Comparison of ENCODE assay signal across 22 cellular contexts in genomic region chr11:130089669-130090063, GRCh38. TPM values are rescaled to one million over a fixed set of nuclear protein-coding genes. Genes with fewer than 3 reads are reported as not detected.
DNase-seq lines count a peak whose midpoint lies in the region; ATAC-seq and TF ChIP-seq lines count a peak whose summit lies in the region.
"Had no signal": no experiment of that assay in that cellular context is flagged by ENCODE, and none has a peak within 500 bp of the region (broad histone marks: within the 10 kb centered on the region; RNA-seq: fewer than 3 reads in every experiment).

No MANE protein-coding gene starts in this region.

- POLR2A ChIA-PET in RWPE1 (lab: Yijun Ruan, JAX; ENCODE audit: low non-redundant PET) (no interaction called here), PC-3 (lab: Charles Lee; ENCODE audit: unreplicated experiment) (interaction anchor here (0.6 kb wide), 1 partner anchor 25 kb away, joined by 5 read pairs; no protein-coding TSS in a partner anchor)

- H2BK12ac ChIP-seq in neuronal stem cell (ENCODE audit: low read length) = no peak overlapping the region

- no peaks in the 10 kb centered on the region for H3K9me2 ChIP-seq in PC-3 (replicated peaks; ENCODE audit: low read length)

- no peak for ATAC-seq in PC-3
- ATAC-seq in activated T-cell treated with anti-CD3 and anti-CD28 coated beads, Interleukin-2, amount 50 U/mL, for 4 hours = no peak
- ATAC-seq: activated CD4-positive, CD25-positive, alpha-beta regulatory T cell treated with anti-CD3 and anti-CD28 coated beads, Interleukin-2, amount 50 U/mL, for 24 hours; activated CD8-positive, alpha-beta T cell treated with anti-CD3 and anti-CD28 coated beads for 36 hours; T-cell had no signal

- H3K4me2 ChIP-seq in neuronal stem cell (ENCODE audit: insufficient read depth, low read length, poor library complexity, severe bottlenecking) (no peak overlapping the region), PC-3 (ENCODE audit: low read length) (no peak overlapping the region)

- no peak overlapping the region for H3K9ac ChIP-seq in neuronal stem cell (ENCODE audit: low read depth, low read length, poor library complexity)
- no peak overlapping the region for H3K9ac ChIP-seq in PC-3 (ENCODE audit: low read length)

- H3K9me3 ChIP-seq in neuronal stem cell (replicated peaks in 1 of 2; ENCODE audit: control insufficient read depth in 2 of 2, insufficient read depth in 1 of 2, low read depth in 1 of 2, low read length in 2 of 2) (peaks cover 5 to 23% of the 10 kb centered on the region in 2 donors), PC-3 (ENCODE audit: low read length) (no peaks in the 10 kb centered on the region)
- H3K9me3 ChIP-seq: upper lobe of left lung had no signal

- H3K27ac ChIP-seq in RWPE1 (peak overlapping the region; percentile 44), epithelial cell of prostate (peak overlapping the region; percentile 38), neuronal stem cell (replicated peaks; ENCODE audit: low read length) (peak overlapping the region; percentile 83), PC-3 (ENCODE audit: low read length) (no peak overlapping the region)
- H3K27ac ChIP-seq: 22Rv1, skin epidermis, upper lobe of left lung had no signal

- peaks cover 70% of the 10 kb centered on the region for H3K79me2 ChIP-seq in PC-3 (ENCODE audit: low read length)

- peak overlapping the region; percentile 44 for H3K18ac ChIP-seq in neuronal stem cell (ENCODE audit: low read length)

- H2AK5ac ChIP-seq in neuronal stem cell (ENCODE audit: low read depth, low read length) = peak overlapping the region; percentile 41

- H3K27me3 Mint-ChIP-seq in activated T-cell treated with anti-CD3 and anti-CD28 coated beads, Interleukin-2, amount 50 U/mL, for 4 hours (ENCODE audit: low read depth) = no peaks in the 10 kb centered on the region
- H3K27me3 Mint-ChIP-seq: activated CD8-positive, alpha-beta T cell treated with anti-CD3 and anti-CD28 coated beads for 36 hours; CD4-positive, alpha-beta memory T cell; T-cell had no signal

- no peak overlapping the region for H3K4ac ChIP-seq in neuronal stem cell (ENCODE audit: low read length)

- peaks cover 30% of the 10 kb centered on the region for H3K4me1 Mint-ChIP-seq in activated T-cell treated with anti-CD3 and anti-CD28 coated beads, Interleukin-2, amount 50 U/mL, for 4 hours (ENCODE audit: low read depth)

- TF ChIP-seq CTCF in RWPE1 (conservative IDR thresholded peaks at IDR 0.05; ENCODE audit: low read depth) (no peak), PC-3 (conservative IDR thresholded peaks at IDR 0.05; ENCODE audit: low read depth, low read length) (no peak)

- no TSS peak for BruUV-seq in PC-3 (replicated peaks; lab: Mats Ljungman, UMichigan)

- peaks cover 0 to 5% of the 10 kb centered on the region in 2 donors for H3K36me3 ChIP-seq in neuronal stem cell (replicated peaks in 1 of 2; ENCODE audit: control insufficient read depth in 2 of 2, insufficient read depth in 2 of 2, low read length in 2 of 2)
- no peaks in the 10 kb centered on the region for H3K36me3 ChIP-seq in PC-3 (ENCODE audit: low read depth, low read length)
- H3K36me3 ChIP-seq: upper lobe of left lung had no signal

- H2BK120ac ChIP-seq in neuronal stem cell (ENCODE audit: low read depth, low read length) = no peak overlapping the region

- H2BK5ac ChIP-seq in neuronal stem cell (ENCODE audit: low read length) = no peak overlapping the region

- no peak overlapping the region for H3K23ac ChIP-seq in neuronal stem cell (ENCODE audit: low read depth, low read length, poor library complexity)

- H2BK15ac ChIP-seq in neuronal stem cell (ENCODE audit: low read length) = no peak overlapping the region

- intact Hi-C loops in PC-3 (cut with micrococcal nuclease) = no loop called here

- H3K4me1 ChIP-seq in neuronal stem cell (ENCODE audit: control insufficient read depth in 2 of 2, insufficient read depth in 1 of 2, low read depth in 1 of 2, low read length in 2 of 2) (peaks cover 0 to 20% of the 10 kb centered on the region in 2 donors), PC-3 (ENCODE audit: insufficient read depth, low read length) (peaks cover 19% of the 10 kb centered on the region)

- H2AFZ ChIP-seq in neuronal stem cell (ENCODE audit: low read length) = no peak overlapping the region
- no peak overlapping the region for H2AFZ ChIP-seq in PC-3 (ENCODE audit: low read length)

- H3K9me3 Mint-ChIP-seq in activated T-cell treated with anti-CD3 and anti-CD28 coated beads, Interleukin-2, amount 50 U/mL, for 4 hours = no peaks in the 10 kb centered on the region
- H3K9me3 Mint-ChIP-seq: activated CD8-positive, alpha-beta T cell treated with anti-CD3 and anti-CD28 coated beads for 36 hours; CD4-positive, alpha-beta memory T cell; T-cell had no signal

- no peak overlapping the region for H3K14ac ChIP-seq in neuronal stem cell (ENCODE audit: low read length)

- H3K27me3 ChIP-seq in neuronal stem cell (ENCODE audit: control insufficient read depth in 3 of 3, insufficient read depth in 3 of 3, low read depth in 1 of 3, low read length in 3 of 3) = no peaks in the 10 kb centered on the region
- no peaks in the 10 kb centered on the region for H3K27me3 ChIP-seq in PC-3 (ENCODE audit: low read length)
- H3K27me3 ChIP-seq: upper lobe of left lung had no signal

- no peak overlapping the region for H4K8ac ChIP-seq in neuronal stem cell (ENCODE audit: low read depth, low read length)

- CTCF ChIA-PET in RWPE1 (lab: Yijun Ruan, JAX) (no interaction called here), PC-3 (lab: Charles Lee) (no interaction called here)

- H4K91ac ChIP-seq in neuronal stem cell (ENCODE audit: low read depth, low read length, poor library complexity) = peak overlapping the region; percentile 49

- no CpG with 5 or more reads among the region's 5 CpGs for WGBS in neuronal stem cell (ENCODE audit: extremely low coverage in 2 of 2, insufficient read length in 2 of 2, insufficient replicate concordance in 1 of 2), 2 donors

- H3K79me1 ChIP-seq in neuronal stem cell (ENCODE audit: low read depth, low read length) = peaks cover 2% of the 10 kb centered on the region

- H4K20me1 ChIP-seq in PC-3 (ENCODE audit: low read length) = peaks cover 43% of the 10 kb centered on the region; the same call in 1 of the 2 replicates

- H3F3A ChIP-seq in PC-3 (ENCODE audit: low read length, unreplicated experiment) = no peaks in the 10 kb centered on the region

- DNase-seq in NCI-H2029 (lab: John Stamatoyannopoulos, UW) = peak; percentile 31
- no peak for DNase-seq in NCI-H2029 treated with DMSO at 0.1 percent for 48 hours (lab: John Stamatoyannopoulos, UW)
- no peak for DNase-seq in RWPE1 (ENCODE audit: low spot score)
- no peak for DNase-seq in epithelial cell of prostate (ENCODE audit: low read depth, low spot score)
- no peak for DNase-seq in neuronal stem cell (ENCODE audit: low spot score)
- DNase-seq in HUDEP-2 (lab: John Stamatoyannopoulos, UW; ENCODE audit: unreplicated experiment in 76 of 76) = no peak
- DNase-seq in PC-3 = no peak
- DNase-seq in activated T-cell treated with anti-CD3 and anti-CD28 coated beads, Interleukin-2, amount 50 U/mL, for 4 hours = no peak
- DNase-seq: activated CD8-positive, alpha-beta T cell treated with anti-CD3 and anti-CD28 coated beads for 36 hours; activated effector memory CD4-positive, alpha-beta T cell treated with anti-CD3 and anti-CD28 coated beads, Interleukin-2, amount 50 U/mL, for 16 hours; CD4-positive, alpha-beta memory T cell; cortex of kidney; Karpas-422; NCI-H1048; NCI-H187; NCI-H2227 treated with DMSO at 0.1 percent for 48 hours; SIG-M5; T-cell; upper lobe of left lung had no signal

- H3K36me3 Mint-ChIP-seq in activated T-cell treated with anti-CD3 and anti-CD28 coated beads, Interleukin-2, amount 50 U/mL, for 4 hours (ENCODE audit: insufficient read depth) = peaks cover 7% of the 10 kb centered on the region
- H3K36me3 Mint-ChIP-seq: CD4-positive, alpha-beta memory T cell had no signal

- no peak overlapping the region for H3K4me3 Mint-ChIP-seq in activated T-cell treated with anti-CD3 and anti-CD28 coated beads, Interleukin-2, amount 50 U/mL, for 4 hours
- H3K4me3 Mint-ChIP-seq: activated CD8-positive, alpha-beta T cell treated with anti-CD3 and anti-CD28 coated beads for 36 hours; CD4-positive, alpha-beta memory T cell; T-cell had no signal

- H3K4me3 ChIP-seq in neuronal stem cell (ENCODE audit: low read length in 2 of 2) (no peak overlapping the region), PC-3 (ENCODE audit: low read length) (no peak overlapping the region)
- H3K4me3 ChIP-seq: skin epidermis, upper lobe of left lung had no signal

RNA-seq across cellular contexts. Expression of gene APLP2, which starts 20.0 kb away (rescaled TPM):
- polyA plus RNA-seq in neuronal stem cell (2013, experiment 1 of 2) = 210 TPM
- 208 TPM for polyA plus RNA-seq in neuronal stem cell (2013, experiment 2 of 2)
- 345 and 371 TPM in 2 replicates for total RNA-seq in PC-3 (2014; rRNA removed)
- 10 to 100 TPM; 53.5 to 70.6 (median 60.4) TPM for total RNA-seq in activated T-cell treated with anti-CD3 and anti-CD28 coated beads, Interleukin-2, amount 50 U/mL, for 4 hours
